In genomic region chr14:104288272-104288671, GRCh38 we compare ENCODE assay signal across 28 cellular contexts.
DNase-seq lines count a peak whose midpoint lies in the region; ATAC-seq, FAIRE-seq and TF ChIP-seq lines count a peak whose summit lies in the region.
"Had no signal": no experiment of that assay in that cellular context is flagged by ENCODE, and none has a peak within 500 bp of the region (broad histone marks: within the 10 kb centered on the region; RNA-seq: fewer than 3 reads in every experiment).

No MANE protein-coding gene starts in this region.

- no peak overlapping the region for H3K4me3 Mint-ChIP-seq in activated CD4-positive, alpha-beta T cell treated with anti-CD3 and anti-CD28 coated beads for 36 hours
- H3K4me3 Mint-ChIP-seq in chondrocyte (ENCODE audit: unreplicated experiment), result no peak overlapping the region
- H3K4me3 Mint-ChIP-seq: activated CD4-positive, alpha-beta memory T cell treated with anti-CD3 and anti-CD28 coated beads, Interleukin-2, amount 10 ng/mL, durations not matched to agents 7 days and 5 days; CD8-positive, alpha-beta memory T cell; HFFc6 had no signal

- POLR2A ChIA-PET in activated CD4-positive, alpha-beta T cell treated with anti-CD3 and anti-CD28 coated beads for 36 hours (lab: Charles Lee), result no interaction called here
- POLR2A ChIA-PET in HepG2 (lab: Yijun Ruan, JAX), result no interaction called here

- no TSS peak for BruUV-seq in HepG2 (replicated peaks; lab: Mats Ljungman, UMichigan)

- TF ChIP-seq CTCF in chondrocyte (IDR thresholded peaks at IDR 0.05) (no peak), HepG2 (CRISPR knock-in tag; IDR thresholded peaks at IDR 0.05) (no peak), spleen (IDR thresholded peaks at IDR 0.05 in 8 of 11, conservative IDR thresholded peaks at IDR 0.05 in 3 of 11) (no peak)

- H3K4me2 ChIP-seq in HepG2 (ENCODE audit: low read depth, low read length), result no peak overlapping the region

- H3K27me3 ChIP-seq in HepG2 (ENCODE audit: control insufficient read depth in 1 of 2, insufficient read depth in 2 of 2, low read length in 2 of 2) (0 out of 5 replicates have a peak, but pooled peaks cover 0 to 3% of the 10 kb centered on the region in 2 experiments), spleen (replicated peaks in 1 of 7) (peaks cover 0 to 20% (median 6%) of the 10 kb centered on the region in 7 donors)
- H3K27me3 ChIP-seq: colonic mucosa had no signal

- intact Hi-C loops in activated CD4-positive, alpha-beta T cell treated with anti-CD3 and anti-CD28 coated beads for 36 hours (cut with DNase I, micrococcal nuclease), result no loop called here
- intact Hi-C loops in HepG2 (cut with micrococcal nuclease; ENCODE audit: unreplicated experiment), result no loop called here
- intact Hi-C loops in spleen (cut with DNase I; ENCODE audit: low total_unique reads), result no loop called here

- H3K36me3 ChIP-seq in HepG2 (replicated peaks in 1 of 2; ENCODE audit: control insufficient read depth in 1 of 2, insufficient read depth in 2 of 2, low read length in 2 of 2), result no peaks in the 10 kb centered on the region
- H3K36me3 ChIP-seq in spleen, result no peaks in the 10 kb centered on the region
- H3K36me3 ChIP-seq: breast epithelium, colonic mucosa, esophagus muscularis mucosa had no signal

- H3K27me3 Mint-ChIP-seq in activated CD4-positive, alpha-beta T cell treated with anti-CD3 and anti-CD28 coated beads for 36 hours, result no peaks in the 10 kb centered on the region
- peaks cover 8% of the 10 kb centered on the region for H3K27me3 Mint-ChIP-seq in chondrocyte (ENCODE audit: low read depth)
- H3K27me3 Mint-ChIP-seq: activated CD4-positive, alpha-beta memory T cell treated with anti-CD3 and anti-CD28 coated beads, Interleukin-2, amount 10 ng/mL, durations not matched to agents 7 days and 5 days had no signal

- in situ Hi-C loops in HepG2 (cut with HindIII; ENCODE audit: extremely low pct_ligation_motif_present, low pct_unique_long_range_greater_than_20kb), result no loop called here

- CTCF ChIA-PET in activated CD4-positive, alpha-beta T cell treated with anti-CD3 and anti-CD28 coated beads for 36 hours (lab: Charles Lee), result no interaction called here
- CTCF ChIA-PET in HepG2 (lab: Yijun Ruan, JAX; ENCODE audit: low intra/inter-chr PET ratio, low total read pairs), result no interaction called here

- H4K20me1 ChIP-seq in HepG2 (ENCODE audit: insufficient read depth, low read length), result no peaks in the 10 kb centered on the region

- TF ChIP-seq RAD21 in HepG2 (CRISPR knock-in tag; IDR thresholded peaks at IDR 0.05), result no peak

- H3K4me3 ChIP-seq in HepG2 (replicated peaks in 1 of 3; ENCODE audit: insufficient read depth in 1 of 3, low read depth in 2 of 3, low read length in 3 of 3) (no peak overlapping the region), spleen (no peak overlapping the region)
- H3K4me3 ChIP-seq: breast epithelium, colonic mucosa, esophagus muscularis mucosa had no signal

- peaks cover 10% of the 10 kb centered on the region for H3K9me3 Mint-ChIP-seq in activated CD4-positive, alpha-beta T cell treated with anti-CD3 and anti-CD28 coated beads for 36 hours (ENCODE audit: low read depth)
- H3K9me3 Mint-ChIP-seq in chondrocyte (ENCODE audit: low read depth), result peaks cover 3% of the 10 kb centered on the region
- H3K9me3 Mint-ChIP-seq: CD8-positive, alpha-beta memory T cell had no signal

- H3K4me1 ChIP-seq in HepG2 (ENCODE audit: insufficient read depth, low read length), result no peaks in the 10 kb centered on the region
- H3K4me1 ChIP-seq in spleen, result peaks cover 0 to 1% (median 0%) of the 10 kb centered on the region in 6 donors
- H3K4me1 ChIP-seq: breast epithelium had no signal

- TF ChIP-seq POLR2A in HepG2 (IDR thresholded peaks at IDR 0.05; ENCODE audit: insufficient read depth in 1 of 2, low read depth in 2 of 2, low read length in 2 of 2) (no peak), spleen (IDR thresholded peaks at IDR 0.05) (no peak)

- H3K27ac ChIP-seq in HepG2 (ENCODE audit: extremely low read length, insufficient read depth, low read length) (no peak overlapping the region), spleen (no peak overlapping the region)
- H3K27ac ChIP-seq: breast epithelium, colonic mucosa, esophagus muscularis mucosa had no signal

- no peak for TF ChIP-seq EP300 in HepG2 (IDR thresholded peaks at IDR 0.05; ENCODE audit: low read depth in 2 of 2, low read length in 2 of 2)
- TF ChIP-seq EP300 in HepG2 (CRISPR knock-in tag; IDR thresholded peaks at IDR 0.05; ENCODE audit: borderline replicate concordance), result no peak

- peak; percentile 1 for DNase-seq in activated CD4-positive, alpha-beta T cell treated with anti-CD3 and anti-CD28 coated beads for 36 hours
- no peak for DNase-seq in activated CD4-positive, alpha-beta T cell treated with anti-CD3 and anti-CD28 coated beads, Interleukin-2, amount 50 U/mL, for 4 hours
- DNase-seq in chondrocyte (ENCODE audit: low spot score), result peak; percentile 41
- DNase-seq in HepG2 (ENCODE audit: low spot score), result no peak
- peak; percentile 54 for DNase-seq in spleen
- no peak for DNase-seq in midbrain (lab: John Stamatoyannopoulos, UW)
- DNase-seq in kidney tubule cell (ENCODE audit: low spot score), result no peak
- DNase-seq: activated CD4-positive, alpha-beta memory T cell treated with anti-CD3 and anti-CD28 coated beads, Interleukin-2, amount 10 ng/mL, durations not matched to agents 7 days and 5 days; activated gamma-delta T cell; activated T-cell treated with anti-CD3 and anti-CD28 coated beads for 4 hours; colonic mucosa; DMS153; foreskin melanocyte; HFFc6; mammary epithelial cell; naive B cell; NCI-H1105 treated with DMSO at 0.1 percent for 48 hours; NCI-H2029 treated with DMSO at 0.1 percent for 48 hours; NCI-H446 treated with DMSO at 0.1 percent for 48 hours; OCI-M1; SHP77; stimulated activated naive CD8-positive, alpha-beta T cell treated with anti-CD3 and anti-CD28 coated beads, Interleukin-15, Interleukin-2, amounts not matched to agents 100 U/mL and 50 U/mL, for 24 hours; SW 1271 had no signal

- FAIRE-seq in HepG2 (lab: Jason Lieb, UNC), result no peak
- FAIRE-seq: GM18507 had no signal

- 44% methylated on average over 11 of the region's 12 CpGs for WGBS in HepG2 (ENCODE audit: low lambda C conversion rate)
- 91 to 94% (median 94%) methylated on average over 12 of the region's 12 CpGs for WGBS in spleen, 5 donors

- H3K4me1 Mint-ChIP-seq in activated CD4-positive, alpha-beta T cell treated with anti-CD3 and anti-CD28 coated beads for 36 hours, result no peaks in the 10 kb centered on the region
- H3K4me1 Mint-ChIP-seq in chondrocyte (ENCODE audit: low read depth), result no peaks in the 10 kb centered on the region
- H3K4me1 Mint-ChIP-seq: activated CD4-positive, alpha-beta memory T cell treated with anti-CD3 and anti-CD28 coated beads, Interleukin-2, amount 10 ng/mL, durations not matched to agents 7 days and 5 days; CD8-positive, alpha-beta memory T cell had no signal

- H3K9ac ChIP-seq in HepG2 (ENCODE audit: insufficient read depth, low read depth, low read length), result no peak overlapping the region

- no peaks in the 10 kb centered on the region for H3K79me2 ChIP-seq in HepG2 (ENCODE audit: insufficient read depth, low read length)

- no peak overlapping the region for H2AFZ ChIP-seq in HepG2 (ENCODE audit: low read length)

- H3K27ac Mint-ChIP-seq in activated CD4-positive, alpha-beta T cell treated with anti-CD3 and anti-CD28 coated beads for 36 hours, result no peak overlapping the region
- no peak overlapping the region for H3K27ac Mint-ChIP-seq in chondrocyte (ENCODE audit: unreplicated experiment)
- H3K27ac Mint-ChIP-seq: activated CD4-positive, alpha-beta memory T cell treated with anti-CD3 and anti-CD28 coated beads, Interleukin-2, amount 10 ng/mL, durations not matched to agents 7 days and 5 days; HFFc6; naive B cell had no signal

- H3K36me3 Mint-ChIP-seq in activated CD4-positive, alpha-beta T cell treated with anti-CD3 and anti-CD28 coated beads for 36 hours (ENCODE audit: low read depth), result no peaks in the 10 kb centered on the region
- no peaks in the 10 kb centered on the region for H3K36me3 Mint-ChIP-seq in chondrocyte (ENCODE audit: low read depth)
- H3K36me3 Mint-ChIP-seq: CD8-positive, alpha-beta memory T cell; naive B cell had no signal

- no peak for ATAC-seq in activated CD4-positive, alpha-beta T cell treated with anti-CD3 and anti-CD28 coated beads for 36 hours
- ATAC-seq in HepG2 (no peak), HG03442 (IDR thresholded peaks at IDR 0.05; ENCODE audit: unreplicated experiment) (no peak)
- ATAC-seq: stimulated activated naive CD8-positive, alpha-beta T cell treated with anti-CD3 and anti-CD28 coated beads, Interleukin-15, Interleukin-2, amounts not matched to agents 100 U/mL and 50 U/mL, for 24 hours had no signal

- H3K9me3 ChIP-seq in HepG2 (ENCODE audit: low read length), result no peaks in the 10 kb centered on the region
- H3K9me3 ChIP-seq in spleen, result no peaks in the 10 kb centered on the region
- H3K9me3 ChIP-seq: breast epithelium, colonic mucosa, esophagus muscularis mucosa had no signal

TF ChIP-seq in HepG2, 621 proteins besides CTCF, POLR2A, EP300 and RAD21:
- TF ChIP-seq FOXO1 (CRISPR knock-in tag; IDR thresholded peaks at IDR 0.05) (no peak), MNT (IDR thresholded peaks at IDR 0.05) (peak; percentile 85)

Comparison
In these comparisons a context has a peak if more than half of its experiments do, and no peak if none do; other contexts are left out.
1. DNase-seq: peak in activated CD4-positive, alpha-beta T cell treated with anti-CD3 and anti-CD28 coated beads for 36 hours (single experiment), chondrocyte (single experiment) and spleen (single experiment); none in activated CD4-positive, alpha-beta T cell treated with anti-CD3 and anti-CD28 coated beads, Interleukin-2, amount 50 U/mL, for 4 hours (0 of 2), HepG2 (single experiment), midbrain (single experiment) and kidney tubule cell (single experiment).